In the genomic region with DNA sequence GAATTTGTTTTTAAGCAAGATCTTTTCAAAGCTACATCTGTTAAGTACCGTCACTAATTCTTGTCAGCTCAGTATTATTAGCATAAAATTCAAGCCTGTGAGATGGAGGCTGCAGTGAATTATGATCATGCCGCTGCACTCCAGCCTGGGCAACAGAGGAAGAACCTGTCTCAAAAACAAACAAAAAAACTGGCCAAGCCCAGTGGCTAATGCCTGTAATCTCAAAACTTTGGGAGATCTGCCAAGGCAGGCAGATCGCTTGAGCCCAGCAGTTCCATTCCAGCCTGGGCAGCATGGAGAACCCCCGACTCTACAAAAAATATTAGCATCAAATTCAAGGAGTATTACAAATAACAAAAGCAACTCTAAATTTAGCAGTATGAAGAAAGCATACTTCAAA, we compare ENCODE assay signal across 14 cellular contexts.
A peak's percentile ranks its signal among the peaks of the same experiment; 100 is the strongest.
DNase-seq lines count a peak whose midpoint lies in the region; ATAC-seq and TF ChIP-seq lines count a peak whose summit lies in the region.
"Had no signal": no experiment of that assay in that cellular context is flagged by ENCODE, and none has a peak within 500 bp of the region (broad histone marks: within the 10 kb centered on the region; RNA-seq: fewer than 3 reads in every experiment).

No MANE protein-coding gene starts in this region.

- H3K27me3 Mint-ChIP-seq in T-helper 17 cell, result no peaks in the 10 kb centered on the region
- H3K27me3 Mint-ChIP-seq: activated B cell treated with CpG ODN at 0.5 μM for 24 hours; naive B cell; stimulated activated naive CD8-positive, alpha-beta T cell treated with anti-CD3 and anti-CD28 coated beads, Interleukin-15, Interleukin-2, amounts not matched to agents 100 ng/mL and 50 ng/mL, for 24 hours had no signal

- peak overlapping the region; percentile 14 for H3K27ac Mint-ChIP-seq in T-helper 17 cell
- H3K27ac Mint-ChIP-seq: activated B cell treated with CpG ODN at 0.5 μM for 24 hours; naive B cell; stimulated activated naive CD8-positive, alpha-beta T cell treated with anti-CD3 and anti-CD28 coated beads, Interleukin-15, Interleukin-2, amounts not matched to agents 100 ng/mL and 50 ng/mL, for 24 hours had no signal

- intact Hi-C loops in right lobe of liver (cut with DNase I), result no loop called here
- intact Hi-C loops in vagina (cut with DNase I), result no loop called here

- H3K27ac ChIP-seq in right lobe of liver (no peak overlapping the region), vagina (no peak overlapping the region)
- H3K27ac ChIP-seq: adrenal gland; BLaER1 treated with 17β-estradiol and CSF1 and Interleukin-3, amounts not matched to agents 10 nM and 100 nM had no signal

- no peak for ATAC-seq in T-helper 17 cell
- peak; percentile 92 to 95 (median 94) for ATAC-seq in right lobe of liver
- no peak for ATAC-seq in GM21786 (IDR thresholded peaks at IDR 0.05; ENCODE audit: unreplicated experiment)

- no peaks in the 10 kb centered on the region for H3K36me3 Mint-ChIP-seq in T-helper 17 cell (ENCODE audit: low read depth)
- H3K36me3 Mint-ChIP-seq: naive B cell had no signal

- WGBS in right lobe of liver (ENCODE audit: insufficient coverage, low coverage, low lambda C conversion rate, missing lambda C conversion rate), result 23% methylated on average over 4 of the region's 4 CpGs

- DNase-seq in D341Med (ENCODE audit: low spot score) (peak; percentile 33), NCI-H2029 (lab: John Stamatoyannopoulos, UW) (peak; percentile 70), T-helper 17 cell (no peak), right lobe of liver (peak in 2 of 3 donors; percentile 27 to 73), germinal center (ENCODE audit: low spot score) (no peak), NCI-H345 treated with DMSO at 0.1 percent for 48 hours (lab: John Stamatoyannopoulos, UW; ENCODE audit: unreplicated experiment) (no peak), vagina (ENCODE audit: extremely low spot score in 2 of 2) (no peak)
- DNase-seq: activated B cell treated with CpG ODN at 0.5 μM for 24 hours, GF-D8, naive B cell had no signal

- H3K4me3 ChIP-seq in right lobe of liver, result no peak overlapping the region
- no peak overlapping the region for H3K4me3 ChIP-seq in vagina
- H3K4me3 ChIP-seq: adrenal gland; BLaER1 treated with 17β-estradiol and CSF1 and Interleukin-3, amounts not matched to agents 10 nM and 100 nM had no signal

- H3K4me1 ChIP-seq in right lobe of liver, result no peaks in the 10 kb centered on the region
- no peaks in the 10 kb centered on the region for H3K4me1 ChIP-seq in vagina
- H3K4me1 ChIP-seq: adrenal gland; BLaER1 treated with 17β-estradiol and CSF1 and Interleukin-3, amounts not matched to agents 10 nM and 100 nM had no signal

- TF ChIP-seq POLR2A in right lobe of liver (IDR thresholded peaks at IDR 0.05) (no peak), vagina (IDR thresholded peaks at IDR 0.05) (no peak)

- no peak for TF ChIP-seq CTCF in right lobe of liver (IDR thresholded peaks at IDR 0.05)
- TF ChIP-seq CTCF in vagina (IDR thresholded peaks at IDR 0.05), result no peak

- peaks cover 14% of the 10 kb centered on the region for H3K4me1 Mint-ChIP-seq in T-helper 17 cell
- H3K4me1 Mint-ChIP-seq: activated B cell treated with CpG ODN at 0.5 μM for 24 hours, naive B cell had no signal

- no peak overlapping the region for H3K4me3 Mint-ChIP-seq in T-helper 17 cell
- H3K4me3 Mint-ChIP-seq: activated B cell treated with CpG ODN at 0.5 μM for 24 hours; naive B cell; stimulated activated naive CD8-positive, alpha-beta T cell treated with anti-CD3 and anti-CD28 coated beads, Interleukin-15, Interleukin-2, amounts not matched to agents 100 ng/mL and 50 ng/mL, for 24 hours had no signal

- H3K36me3 ChIP-seq in right lobe of liver (no peaks in the 10 kb centered on the region), vagina (no peaks in the 10 kb centered on the region)
- H3K36me3 ChIP-seq: adrenal gland; BLaER1 treated with 17β-estradiol and CSF1 and Interleukin-3, amounts not matched to agents 10 nM and 100 nM had no signal

- H3K27me3 ChIP-seq in right lobe of liver, result no peaks in the 10 kb centered on the region
- no peaks in the 10 kb centered on the region for H3K27me3 ChIP-seq in vagina
- H3K27me3 ChIP-seq: adrenal gland; BLaER1 treated with 17β-estradiol and CSF1 and Interleukin-3, amounts not matched to agents 10 nM and 100 nM had no signal

- H3K9me3 ChIP-seq in T-helper 17 cell (ENCODE audit: control insufficient read depth, low read length, poor library complexity, severe bottlenecking), result no peaks in the 10 kb centered on the region
- no peaks in the 10 kb centered on the region for H3K9me3 ChIP-seq in right lobe of liver
- no peaks in the 10 kb centered on the region for H3K9me3 ChIP-seq in vagina
- H3K9me3 ChIP-seq: adrenal gland; BLaER1 treated with 17β-estradiol and CSF1 and Interleukin-3, amounts not matched to agents 10 nM and 100 nM had no signal

Comparison
In these comparisons a context has a peak if more than half of its experiments do, and no peak if none do; other contexts are left out.
1. DNase-seq: peak in D341Med (single experiment), NCI-H2029 (single experiment) and right lobe of liver (2 of 3); none in T-helper 17 cell (0 of 3), germinal center (single experiment), NCI-H345 treated with DMSO at 0.1 percent for 48 hours (single experiment) and vagina (0 of 2).
2. ATAC-seq: peak in right lobe of liver (4 of 4); none in T-helper 17 cell (single experiment) and GM21786 (single experiment).